Comparison of ENCODE assay signal across 17 cellular contexts in genomic region chr21:42012344-42012743, GRCh38. TPM values are rescaled to one million over a fixed set of nuclear protein-coding genes. Genes with fewer than 3 reads are reported as not detected.
A peak's percentile ranks its signal among the peaks of the same experiment; 100 is the strongest.
DNase-seq lines count a peak whose midpoint lies in the region; ATAC-seq and TF ChIP-seq lines count a peak whose summit lies in the region.
"Had no signal": no experiment of that assay in that cellular context is flagged by ENCODE, and none has a peak within 500 bp of the region (broad histone marks: within the 10 kb centered on the region; RNA-seq: fewer than 3 reads in every experiment).

No MANE protein-coding gene starts in this region.

- no peak overlapping the region for H3K4me2 ChIP-seq in neural progenitor cell

- H2AFZ ChIP-seq in neural progenitor cell (replicated peaks) = no peak overlapping the region

- H3K36me3 Mint-ChIP-seq in activated CD4-positive, alpha-beta T cell treated with anti-CD3 and anti-CD28 coated beads, Interleukin-2, amount 10 ng/mL, durations not matched to agents 7 days and 5 days (ENCODE audit: low read depth) = peaks cover 8% of the 10 kb centered on the region
- H3K36me3 Mint-ChIP-seq in IgD-negative memory B cell (peaks cover 2% of the 10 kb centered on the region), neural progenitor cell (peaks cover 8% of the 10 kb centered on the region)

- H3K9me3 ChIP-seq in neural progenitor cell (ENCODE audit: low read depth) (no peaks in the 10 kb centered on the region), heart right ventricle (peaks cover 0 to 7% (median 0%) of the 10 kb centered on the region in 11 donors)
- H3K9me3 ChIP-seq: lower lobe of right lung had no signal

- POLR2A ChIA-PET in activated CD4-positive, alpha-beta T cell treated with anti-CD3 and anti-CD28 coated beads, Interleukin-2, amount 10 ng/mL, durations not matched to agents 7 days and 5 days (lab: Charles Lee) = no interaction called here

- no peak overlapping the region for H3K9ac ChIP-seq in neural progenitor cell

- peaks cover 15% of the 10 kb centered on the region for H3K4me1 Mint-ChIP-seq in activated CD4-positive, alpha-beta T cell treated with anti-CD3 and anti-CD28 coated beads, Interleukin-2, amount 10 ng/mL, durations not matched to agents 7 days and 5 days
- H3K4me1 Mint-ChIP-seq in IgD-negative memory B cell = peaks cover 3 to 14% (median 10%) of the 10 kb centered on the region in 3 donors
- peaks cover 12% of the 10 kb centered on the region for H3K4me1 Mint-ChIP-seq in neural progenitor cell

- H3K36me3 ChIP-seq in neural progenitor cell (no peaks in the 10 kb centered on the region), heart right ventricle (peaks cover 0 to 8% (median 0%) of the 10 kb centered on the region in 9 donors)
- H3K36me3 ChIP-seq: lower lobe of right lung, tibial nerve had no signal

- H3K27ac Mint-ChIP-seq in activated CD4-positive, alpha-beta T cell treated with anti-CD3 and anti-CD28 coated beads, Interleukin-2, amount 10 ng/mL, durations not matched to agents 7 days and 5 days = peak overlapping the region; percentile 65
- H3K27ac Mint-ChIP-seq in IgD-negative memory B cell (peak overlapping the region in 2 of 3 donors; percentile 87 to 96), neural progenitor cell (peak overlapping the region; percentile 47)
- H3K27ac Mint-ChIP-seq: dendritic cell treated with granulocyte-macrophage colony-stimulating factor and Interleukin-4, amounts not matched to agents 40 ng/mL and 50 ng/mL, for 4 days had no signal

- peaks cover 23% of the 10 kb centered on the region for H3K79me2 ChIP-seq in neural progenitor cell (ENCODE audit: low read depth)

- intact Hi-C loops in heart right ventricle (cut with DNase I) = loop anchor here in 7 of 10 donors (5.0 to 10.0 kb wide), 4 partner anchors 92 to 105 kb away; no protein-coding TSS in a partner anchor

- H3K27me3 ChIP-seq in neural progenitor cell (peaks cover 22% of the 10 kb centered on the region), heart right ventricle (peaks cover 0 to 5% (median 0%) of the 10 kb centered on the region in 7 donors)
- H3K27me3 ChIP-seq: tibial nerve had no signal

- TF ChIP-seq CTCF in neural progenitor cell (IDR thresholded peaks at IDR 0.05) (no peak), heart right ventricle (IDR thresholded peaks at IDR 0.05) (no peak)

- H3K27me3 Mint-ChIP-seq in activated CD4-positive, alpha-beta T cell treated with anti-CD3 and anti-CD28 coated beads, Interleukin-2, amount 10 ng/mL, durations not matched to agents 7 days and 5 days = peaks cover 16% of the 10 kb centered on the region
- H3K27me3 Mint-ChIP-seq in IgD-negative memory B cell (peaks cover 2% of the 10 kb centered on the region), neural progenitor cell (ENCODE audit: insufficient read depth, low read depth) (peaks cover 10% of the 10 kb centered on the region)

- H3K4me1 ChIP-seq in neural progenitor cell = peaks cover 9% of the 10 kb centered on the region
- H3K4me1 ChIP-seq in heart right ventricle = peaks cover 5 to 26% (median 11%) of the 10 kb centered on the region in 9 donors

- no peak overlapping the region for H3K27ac ChIP-seq in neural progenitor cell
- no peak overlapping the region for H3K27ac ChIP-seq in heart right ventricle
- H3K27ac ChIP-seq: lower lobe of right lung, tibial nerve had no signal

- CTCF ChIA-PET in activated CD4-positive, alpha-beta T cell treated with anti-CD3 and anti-CD28 coated beads, Interleukin-2, amount 10 ng/mL, durations not matched to agents 7 days and 5 days (lab: Charles Lee) = no interaction called here

- peaks cover 2% of the 10 kb centered on the region for H3F3A ChIP-seq in neural progenitor cell (ENCODE audit: low read depth)

- H3K9me3 Mint-ChIP-seq in activated CD4-positive, alpha-beta T cell treated with anti-CD3 and anti-CD28 coated beads, Interleukin-2, amount 10 ng/mL, durations not matched to agents 7 days and 5 days = peaks cover 7% of the 10 kb centered on the region
- H3K9me3 Mint-ChIP-seq in IgD-negative memory B cell (peaks cover 0 to 2% (median 0%) of the 10 kb centered on the region in 3 donors), neural progenitor cell (peaks cover 2% of the 10 kb centered on the region)

- H3K4me3 Mint-ChIP-seq in activated CD4-positive, alpha-beta T cell treated with anti-CD3 and anti-CD28 coated beads, Interleukin-2, amount 10 ng/mL, durations not matched to agents 7 days and 5 days = peak overlapping the region; percentile 5
- peak overlapping the region; percentile 52 to 90 (median 79) for H3K4me3 Mint-ChIP-seq in IgD-negative memory B cell
- H3K4me3 Mint-ChIP-seq in neural progenitor cell = peak overlapping the region; percentile 91
- H3K4me3 Mint-ChIP-seq: dendritic cell treated with granulocyte-macrophage colony-stimulating factor and Interleukin-4, amounts not matched to agents 40 ng/mL and 50 ng/mL, for 4 days had no signal

- H4K20me1 ChIP-seq in neural progenitor cell (ENCODE audit: low read depth) = peaks cover 27% of the 10 kb centered on the region

- ATAC-seq in heart right ventricle (no peak), GM19455 (IDR thresholded peaks at IDR 0.05; ENCODE audit: unreplicated experiment) (no peak)
- ATAC-seq: lower lobe of right lung had no signal

- H3K4me3 ChIP-seq in neural progenitor cell (no peak overlapping the region), heart right ventricle (no peak overlapping the region)
- H3K4me3 ChIP-seq: lower lobe of right lung, tibial nerve had no signal

- 97 to 98% methylated on average over 9 of the region's 9 CpGs for WGBS in heart right ventricle, 2 donors

- no peak for DNase-seq in activated CD4-positive, alpha-beta T cell treated with anti-CD3 and anti-CD28 coated beads, Interleukin-2, amount 10 ng/mL, durations not matched to agents 7 days and 5 days
- no peak for DNase-seq in activated CD4-positive, alpha-beta T cell treated with anti-CD3 and anti-CD28 coated beads for 48 hours
- peak; percentile 4 to 62 for DNase-seq in cerebellar nuclear complex (lab: John Stamatoyannopoulos, UW)
- DNase-seq in neural progenitor cell (ENCODE audit: low spot score) = no peak
- DNase-seq in heart right ventricle = no peak
- no peak for DNase-seq in HT-29 (ENCODE audit: low spot score)
- DNase-seq: amniotic stem cell; lower lobe of right lung; NCI-H1436 treated with DMSO at 0.1 percent for 48 hours; NCI-H774; stimulated activated CD4-positive, alpha-beta T cell treated with anti-CD3 and anti-CD28 coated beads, Interleukin-12 subunit alpha, Interleukin-12 subunit beta, amount 100 ng/mL, for 4 hours had no signal

RNA-seq across cellular contexts. Expression of gene ZBTB21, which starts 2.2 kb away (rescaled TPM):
- 10 to 100 TPM; 22.1 to 22.6 TPM for total RNA-seq in activated CD4-positive, alpha-beta T cell treated with anti-CD3 and anti-CD28 coated beads, Interleukin-2, amount 10 ng/mL, durations not matched to agents 7 days and 5 days
- polyA plus RNA-seq in IgD-negative memory B cell = 8.0 TPM
- 24.2 and 25.3 TPM in 2 replicates for total RNA-seq in neural progenitor cell (ENCODE audit: low replicate concordance)
- 10 to 100 TPM in 2 of 10 donors, 1 to 10 TPM in 8; 3.8 to 15.2 (median 6.6) TPM for total RNA-seq in heart right ventricle
- 1 to 10 TPM; 1.3 to 1.9 TPM for polyA plus RNA-seq in heart right ventricle
- 7.5 and 11.8 TPM in 2 replicates for total RNA-seq in HT-29 (2014; rRNA removed; shearing (Covaris generic))

RNA-seq across cellular contexts. Expression of gene C2CD2, which starts 58.5 kb away (rescaled TPM):
- total RNA-seq in activated CD4-positive, alpha-beta T cell treated with anti-CD3 and anti-CD28 coated beads, Interleukin-2, amount 10 ng/mL, durations not matched to agents 7 days and 5 days = 1 to 10 TPM; 7.0 to 8.8 TPM
- polyA plus RNA-seq in IgD-negative memory B cell = 3.5 TPM
- total RNA-seq in neural progenitor cell (ENCODE audit: low replicate concordance) = 15.3 and 19.6 TPM in 2 replicates
- 10 to 100 TPM in 1 of 10 donors, 1 to 10 TPM in 9; 4.5 to 11.1 (median 6.9) TPM for total RNA-seq in heart right ventricle
- polyA plus RNA-seq in heart right ventricle = 1 to 10 TPM; 5.2 to 6.1 TPM
- 10.6 and 17.9 TPM in 2 replicates for total RNA-seq in HT-29 (2014; rRNA removed; shearing (Covaris generic))

RNA-seq across cellular contexts. Expression of gene UMODL1, which starts 58.8 kb away (rescaled TPM):
- total RNA-seq in activated CD4-positive, alpha-beta T cell treated with anti-CD3 and anti-CD28 coated beads, Interleukin-2, amount 10 ng/mL, durations not matched to agents 7 days and 5 days = under 1 TPM; 0.10 to 0.21 TPM
- polyA plus RNA-seq in IgD-negative memory B cell (0.05 TPM), heart right ventricle (not detected)
- total RNA-seq in neural progenitor cell (ENCODE audit: low replicate concordance) (0.09 TPM in 1 of 2 replicates, not detected in the other), heart right ventricle (under 1 TPM in 3 of 10 donors, not detected in 7; 0.13 to 0.31 (median 0.25) TPM)
- 0.08 TPM in 1 of 2 replicates, not detected in the other for total RNA-seq in HT-29 (2014; rRNA removed; shearing (Covaris generic))
- total RNA-seq: fibroblast of lung, osteoblast, tibial nerve had no signal
- polyA plus RNA-seq: fibroblast of lung had no signal

Comparison
In these comparisons a context has a peak if more than half of its experiments do, and no peak if none do; other contexts are left out.
1. DNase-seq: peak in cerebellar nuclear complex (2 of 2); none in activated CD4-positive, alpha-beta T cell treated with anti-CD3 and anti-CD28 coated beads, Interleukin-2, amount 10 ng/mL, durations not matched to agents 7 days and 5 days (single experiment), activated CD4-positive, alpha-beta T cell treated with anti-CD3 and anti-CD28 coated beads for 48 hours (single experiment), neural progenitor cell (single experiment), heart right ventricle (0 of 2) and HT-29 (single experiment).
2. H3K4me3 Mint-ChIP-seq: peak in every context shown above with its lines; median percentile 91 in neural progenitor cell; 79 in IgD-negative memory B cell; 5 in activated CD4-positive, alpha-beta T cell treated with anti-CD3 and anti-CD28 coated beads, Interleukin-2, amount 10 ng/mL, durations not matched to agents 7 days and 5 days.
3. Peak in every context shown above with its lines, with median percentiles within 50 percentile points of each other: H3K27ac Mint-ChIP-seq.